8 cellular contexts compared by ENCODE assay signal in the genomic region with DNA sequence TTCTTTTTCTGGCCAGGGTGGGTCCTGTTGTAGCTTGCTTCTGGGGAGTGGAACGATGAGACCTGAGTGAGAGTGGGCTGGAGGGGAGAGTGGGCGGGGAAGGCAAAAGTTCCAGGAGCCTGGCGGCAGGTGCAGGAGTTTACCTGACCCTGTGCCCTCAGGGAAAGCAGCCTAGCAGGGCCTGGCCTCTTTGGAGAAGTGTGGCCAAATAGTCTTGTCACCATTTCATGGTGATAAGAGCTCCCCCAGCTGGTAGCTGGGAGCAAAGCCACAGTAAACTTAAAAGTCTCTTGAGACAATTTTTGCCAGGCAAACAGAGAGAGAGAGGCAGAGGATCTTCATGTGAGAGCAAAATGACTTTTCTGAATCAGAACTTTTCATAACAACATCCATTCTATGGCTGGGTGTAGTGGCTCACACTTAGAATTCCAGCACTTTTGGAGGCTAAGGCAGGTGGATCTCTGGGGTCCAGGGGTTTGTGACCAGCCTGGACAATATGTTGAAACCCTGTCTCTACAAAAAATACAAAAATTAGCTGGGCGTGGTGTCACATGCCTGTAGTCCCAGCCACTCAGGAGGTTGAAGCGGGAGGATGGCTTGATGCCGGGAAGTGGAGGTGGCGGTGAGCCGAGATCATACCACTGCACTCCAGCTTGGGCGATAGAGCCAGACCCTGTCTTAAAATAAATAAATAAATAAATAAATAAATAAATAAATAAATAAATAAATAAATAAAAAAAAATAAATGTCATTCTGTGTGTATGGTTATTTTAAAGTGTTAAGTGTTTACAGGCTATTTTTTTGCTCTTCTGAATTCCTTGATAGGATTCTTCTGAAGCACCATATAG.
A peak's percentile ranks its signal among the peaks of the same experiment; 100 is the strongest.
DNase-seq lines count a peak whose midpoint lies in the region; ATAC-seq, FAIRE-seq and TF ChIP-seq lines count a peak whose summit lies in the region.

No MANE protein-coding gene starts in this region.

- peak; percentile 81 for DNase-seq in AG10803 (ENCODE audit: low read depth)
- peak; percentile 40 for DNase-seq in GM19239 (ENCODE audit: insufficient read length, low spot score)
- peak; percentile 82 for DNase-seq in NCI-H748 treated with DMSO at 0.1 percent for 48 hours (lab: John Stamatoyannopoulos, UW)
- DNase-seq in activated CD4-positive, alpha-beta memory T cell treated with anti-CD3 and anti-CD28 coated beads for 36 hours = peak; percentile 72
- DNase-seq in ecto neural progenitor cell (ENCODE audit: low spot score) = peak; percentile 72
- DNase-seq in lung microvascular endothelial cell (ENCODE audit: low read depth in 2 of 2) = peak; percentile 63 to 72
- peak; percentile 8 to 34 for DNase-seq in stimulated activated CD8-positive, alpha-beta memory T cell treated with anti-CD3 and anti-CD28 coated beads, Interleukin-15, amount 100 ng/mL, for 4 hours (ENCODE audit: low read depth in 2 of 2)

- POLR2A ChIA-PET in activated CD4-positive, alpha-beta memory T cell treated with anti-CD3 and anti-CD28 coated beads for 36 hours (lab: Charles Lee) = no interaction called here

- H3K27me3 Mint-ChIP-seq in activated CD4-positive, alpha-beta memory T cell treated with anti-CD3 and anti-CD28 coated beads for 36 hours = no peaks in the 10 kb centered on the region

- TF ChIP-seq CTCF in AG10803 (conservative IDR thresholded peaks at IDR 0.05; ENCODE audit: low read length) = peak; percentile 90

- no peaks in the 10 kb centered on the region for H3K9me3 Mint-ChIP-seq in activated CD4-positive, alpha-beta memory T cell treated with anti-CD3 and anti-CD28 coated beads for 36 hours

- CTCF ChIA-PET in activated CD4-positive, alpha-beta memory T cell treated with anti-CD3 and anti-CD28 coated beads for 36 hours (lab: Charles Lee) = interaction anchor here (0.6 to 10.0 kb wide), 51 partner anchors 9 to 453 kb away, joined by 3 to 207 read pairs (median 4); a partner anchor contains a TSS

- no peak overlapping the region for H3K4me3 ChIP-seq in AG10803 (ENCODE audit: low read length)

- intact Hi-C loops in activated CD4-positive, alpha-beta memory T cell treated with anti-CD3 and anti-CD28 coated beads for 36 hours (cut with micrococcal nuclease) = loop anchor here (1.0 to 5.0 kb wide), 5 partner anchors 67 to 453 kb away; no protein-coding TSS in a partner anchor

- no peaks in the 10 kb centered on the region for H3K4me1 Mint-ChIP-seq in activated CD4-positive, alpha-beta memory T cell treated with anti-CD3 and anti-CD28 coated beads for 36 hours (ENCODE audit: low read depth)

- no peaks in the 10 kb centered on the region for H3K36me3 Mint-ChIP-seq in activated CD4-positive, alpha-beta memory T cell treated with anti-CD3 and anti-CD28 coated beads for 36 hours

- peak; percentile 96 for FAIRE-seq in GM19239 (lab: Jason Lieb, UNC)

- H3K4me3 Mint-ChIP-seq in activated CD4-positive, alpha-beta memory T cell treated with anti-CD3 and anti-CD28 coated beads for 36 hours = no peak overlapping the region

- ATAC-seq in HG03571 (IDR thresholded peaks at IDR 0.05; ENCODE audit: unreplicated experiment) = peak; percentile 83

- no peak overlapping the region for H3K27ac Mint-ChIP-seq in activated CD4-positive, alpha-beta memory T cell treated with anti-CD3 and anti-CD28 coated beads for 36 hours

Comparison
In these comparisons a context has a peak if more than half of its experiments do, and no peak if none do; other contexts are left out.
1. DNase-seq: peak in every context shown above with its lines; median percentile 82 in NCI-H748 treated with DMSO at 0.1 percent for 48 hours; 81 in AG10803; 72 in activated CD4-positive, alpha-beta memory T cell treated with anti-CD3 and anti-CD28 coated beads for 36 hours; 72 in ecto neural progenitor cell; 68 in lung microvascular endothelial cell; 40 in GM19239; 21 in stimulated activated CD8-positive, alpha-beta memory T cell treated with anti-CD3 and anti-CD28 coated beads, Interleukin-15, amount 100 ng/mL, for 4 hours.